In genomic region chr22:33677536-33677935, GRCh38 we compare ENCODE assay signal across 20 cellular contexts.
"Had no signal": no experiment of that assay in that cellular context is flagged by ENCODE, and none has a peak within 500 bp of the region (broad histone marks: within the 10 kb centered on the region; RNA-seq: fewer than 3 reads in every experiment).

No MANE protein-coding gene starts in this region.

- H3K27ac ChIP-seq: ovary, spleen, tibial nerve, uterus had no signal

- ATAC-seq: left lobe of liver; mucosa of descending colon; naive thymus-derived CD4-positive, alpha-beta T cell; natural killer cell treated with Interleukin-12 subunit alpha and Interleukin-12 subunit beta and Interleukin-15 and Interleukin-18, amount 100 ng/mL, for 72 hours; sciatic nerve; stimulated activated effector memory CD8-positive, alpha-beta T cell treated with anti-CD3 and anti-CD28 coated beads, Interleukin-12 subunit alpha, Interleukin-12 subunit beta, amount 100 ng/mL, for 72 hours; stimulated activated naive CD8-positive, alpha-beta T cell treated with anti-CD3 and anti-CD28 coated beads, Interleukin-15, amount 100 ng/mL, for 72 hours had no signal

- H3K36me3 ChIP-seq: ovary, spleen, tibial nerve, uterus had no signal

- DNase-seq: hippocampal formation; kidney glomerular epithelial cell; left cardiac atrium; midbrain; mucosa of descending colon; naive thymus-derived CD4-positive, alpha-beta T cell; ovary; right cardiac atrium; small intestine; spleen; stimulated activated CD4-positive, alpha-beta T cell treated with anti-CD3 and anti-CD28 coated beads, Interleukin-4, amount 100 ng/mL, for 24 hours; stimulated activated naive CD4-positive, alpha-beta T cell; stimulated activated naive CD8-positive, alpha-beta T cell treated with anti-CD3 and anti-CD28 coated beads, Interleukin-15, amount 100 ng/mL, for 72 hours; substantia nigra; uterus had no signal

- H3K4me3 ChIP-seq: mucosa of descending colon, ovary, spleen, tibial nerve, uterus had no signal

- H3K27me3 ChIP-seq: ovary, spleen, tibial nerve, uterus had no signal

- H3K4me1 ChIP-seq: spleen, tibial nerve, uterus had no signal

- H3K9me3 ChIP-seq: mucosa of descending colon, ovary, tibial nerve, uterus had no signal
